Comparison of ENCODE assay signal across 29 cellular contexts in genomic region chr7:19413444-19413965, GRCh38.
DNase-seq lines count a peak whose midpoint lies in the region; FAIRE-seq and TF ChIP-seq lines count a peak whose summit lies in the region.
"Had no signal": no experiment of that assay in that cellular context is flagged by ENCODE, and none has a peak within 500 bp of the region (broad histone marks: within the 10 kb centered on the region; RNA-seq: fewer than 3 reads in every experiment).

No MANE protein-coding gene starts in this region.

- H2AFZ ChIP-seq in H1 (ENCODE audit: low read length) = no peak overlapping the region

- H3K9me3 ChIP-seq in H1 (ENCODE audit: insufficient read depth in 2 of 2, low read depth in 1 of 2, low read length in 1 of 2) = no peaks in the 10 kb centered on the region
- H3K9me3 ChIP-seq: breast epithelium, left lung had no signal

- no peak overlapping the region for H3K27ac ChIP-seq in H1 (ENCODE audit: low read depth, low read length)
- H3K27ac ChIP-seq: 22Rv1, breast epithelium, left lung had no signal

- H3K4me3 Mint-ChIP-seq in progenitor cell of endocrine pancreas (ENCODE audit: low read depth) = no peak overlapping the region
- H3K4me3 Mint-ChIP-seq: activated CD4-positive, alpha-beta memory T cell treated with anti-CD3 and anti-CD28 coated beads for 36 hours; activated naive CD4-positive, alpha-beta T cell treated with anti-CD3 and anti-CD28 coated beads for 36 hours; CD4-positive, CD25-positive, alpha-beta regulatory T cell; neural crest cell had no signal

- peaks cover 0 to 8% (median 0%) of the 10 kb centered on the region in 4 experiments; a peak in 2 of 7 replicates for H3K4me1 ChIP-seq in H1 (replicated peaks in 1 of 4; ENCODE audit: control insufficient read depth in 3 of 4, insufficient read depth in 4 of 4, low read length in 3 of 4)
- H3K4me1 ChIP-seq: breast epithelium, left lung had no signal

- H3K23me2 ChIP-seq in H1 (ENCODE audit: low read depth, low read length) = no peaks in the 10 kb centered on the region

- H4K20me1 ChIP-seq in H1 (replicated peaks in 1 of 2; ENCODE audit: control insufficient read depth in 1 of 2, insufficient read depth in 2 of 2, low read length in 2 of 2) = no peaks in the 10 kb centered on the region

- no peaks in the 10 kb centered on the region for H3K79me1 ChIP-seq in H1 (ENCODE audit: low read depth, low read length)

- CTCF ChIA-PET in H1 (lab: Charles Lee; ENCODE audit: partially characterized antibody) = interaction anchor here (1.1 to 1.7 kb wide), 2 partner anchors 10 kb away, joined by 4 to 6 read pairs; no protein-coding TSS in a partner anchor

- peak overlapping the region in 1 of 2 experiments; percentile 14; a peak in 1 of 4 replicates for H3K4me2 ChIP-seq in H1 (ENCODE audit: insufficient read depth in 1 of 2, low read depth in 2 of 2, low read length in 2 of 2)

- TF ChIP-seq EP300 in H1 (IDR thresholded peaks at IDR 0.05; ENCODE audit: borderline replicate concordance in 1 of 2, low read depth in 2 of 2, low read length in 2 of 2) = no peak

- H3K27me3 Mint-ChIP-seq in progenitor cell of endocrine pancreas = no peaks in the 10 kb centered on the region
- H3K27me3 Mint-ChIP-seq: activated CD4-positive, alpha-beta memory T cell treated with anti-CD3 and anti-CD28 coated beads for 36 hours; CD4-positive, CD25-positive, alpha-beta regulatory T cell had no signal

- H3K4me1 Mint-ChIP-seq in progenitor cell of endocrine pancreas (ENCODE audit: low read depth) = peaks cover 9% of the 10 kb centered on the region
- H3K4me1 Mint-ChIP-seq: CD4-positive, CD25-positive, alpha-beta regulatory T cell had no signal

- no peak overlapping the region for H3K4ac ChIP-seq in H1 (replicated peaks; ENCODE audit: insufficient read length, low read depth, low read length)

- H2BK20ac ChIP-seq in H1 (ENCODE audit: low read length) = no peak overlapping the region

- H4K5ac ChIP-seq in H1 (ENCODE audit: insufficient read length, low read depth, low read length) = peak overlapping the region; percentile 68

- H2BK15ac ChIP-seq in H1 (ENCODE audit: low read length) = no peak overlapping the region

- no peak overlapping the region for H2AK5ac ChIP-seq in H1 (ENCODE audit: low read depth, low read length)

- DNase-seq in DMS53 (lab: John Stamatoyannopoulos, UW) (peak; percentile 16), DMS53 treated with DMSO at 0.1 percent for 48 hours (lab: John Stamatoyannopoulos, UW; ENCODE audit: unreplicated experiment) (no peak), NCI-H2081 treated with DMSO at 0.1 percent for 48 hours (lab: John Stamatoyannopoulos, UW) (peak; percentile 76), H1 (ENCODE audit: low read depth in 1 of 2, low spot score in 2 of 2) (no peak), progenitor cell of endocrine pancreas (ENCODE audit: low spot score, unreplicated experiment) (no peak), GM12892 (ENCODE audit: insufficient read length) (no peak), kidney tubule cell (ENCODE audit: low spot score) (no peak), glomerular visceral epithelial cell (ENCODE audit: extremely low spot score) (no peak)
- DNase-seq: activated CD4-positive, alpha-beta memory T cell treated with anti-CD3 and anti-CD28 coated beads for 36 hours; activated CD4-positive, CD25-positive, alpha-beta regulatory T cell treated with anti-CD3 and anti-CD28 coated beads, Interleukin-2, amount 50 U/mL, for 72 hours; activated CD8-positive, alpha-beta memory T cell treated with anti-CD3 and anti-CD28 coated beads, Interleukin-2, amount 50 U/mL, for 4 hours; activated naive CD4-positive, alpha-beta T cell treated with anti-CD3 and anti-CD28 coated beads for 36 hours; AML-193; CD4-positive, CD25-positive, alpha-beta regulatory T cell; hippocampal formation; left lung; mesendoderm; NCI-H1694; NCI-H2171 treated with DMSO at 0.1 percent for 48 hours; NCI-H524; right cardiac atrium; Right ventricle myocardium superior; stimulated activated CD4-positive, alpha-beta T cell treated with anti-CD3 and anti-CD28 coated beads, Interleukin-1b, Interleukin-23, amount 100 ng/mL, for 48 hours; stimulated activated naive CD4-positive, alpha-beta T cell treated with Interleukin-2 at 50 U/mL for 16 hours had no signal

- POLR2A ChIA-PET in H1 (lab: Charles Lee; ENCODE audit: partially characterized antibody) = interaction anchor here (0.8 kb wide), 1 partner anchor 9 kb away, joined by 3 read pairs; no protein-coding TSS in a partner anchor

- H2BK5ac ChIP-seq in H1 (ENCODE audit: low read depth, low read length) = no peak overlapping the region

- H3K36me3 Mint-ChIP-seq in progenitor cell of endocrine pancreas (ENCODE audit: insufficient read depth) = no peaks in the 10 kb centered on the region
- H3K36me3 Mint-ChIP-seq: activated CD4-positive, alpha-beta memory T cell treated with anti-CD3 and anti-CD28 coated beads for 36 hours; CD4-positive, CD25-positive, alpha-beta regulatory T cell had no signal

- H3K27me3 ChIP-seq in H1 (replicated peaks in 1 of 4; ENCODE audit: control insufficient read depth in 3 of 4, extremely low read depth in 1 of 4, insufficient read depth in 3 of 4, low read length in 3 of 4) = no peaks in the 10 kb centered on the region
- H3K27me3 ChIP-seq: breast epithelium, left lung had no signal

- no peak overlapping the region for H3K14ac ChIP-seq in H1 (ENCODE audit: insufficient read length)

- no peak overlapping the region for H3K4me3 ChIP-seq in H1 (ENCODE audit: extremely low read depth in 1 of 4, insufficient read depth in 2 of 4, low read depth in 3 of 4, low read length in 4 of 4)
- H3K4me3 ChIP-seq: breast epithelium, left lung had no signal

- FAIRE-seq in H1 (lab: Jason Lieb, UNC) = peak; percentile 24
- FAIRE-seq in GM12892 (lab: Jason Lieb, UNC) = no peak
- FAIRE-seq: D721Med, endothelial cell of umbilical vein had no signal

- H3K18ac ChIP-seq in H1 (ENCODE audit: extremely low read depth, low read length) = no peak overlapping the region

- WGBS in H1 (ENCODE audit: extremely low coverage in 1 of 2, insufficient coverage in 1 of 2, insufficient read length in 1 of 2, insufficient replicate concordance in 2 of 2, low coverage in 1 of 2, low lambda C conversion rate in 2 of 2, missing lambda C conversion rate in 1 of 2), 2 experiments = 93% methylated on average over 3 of the region's 3 CpGs; no CpG with 5 or more reads in 1 of the 2 experiments

- H3K79me2 ChIP-seq in H1 (ENCODE audit: control insufficient read depth in 1 of 2, insufficient read depth in 2 of 2, low read length in 2 of 2) = no peaks in the 10 kb centered on the region

- TF ChIP-seq RAD21 in H1 (IDR thresholded peaks at IDR 0.05 in 1 of 2, conservative IDR thresholded peaks at IDR 0.05 in 1 of 2; ENCODE audit: low read depth in 2 of 2, low read length in 2 of 2) = no peak

- H3K27ac Mint-ChIP-seq in progenitor cell of endocrine pancreas = peak overlapping the region; percentile 22
- H3K27ac Mint-ChIP-seq: activated CD4-positive, alpha-beta memory T cell treated with anti-CD3 and anti-CD28 coated beads for 36 hours; activated naive CD4-positive, alpha-beta T cell treated with anti-CD3 and anti-CD28 coated beads for 36 hours; CD4-positive, CD25-positive, alpha-beta regulatory T cell had no signal

- TF ChIP-seq POLR2A in H1 (IDR thresholded peaks at IDR 0.05; ENCODE audit: control extremely low read depth in 1 of 2, low read depth in 2 of 2, low read length in 2 of 2) (no peak), GM12892 (IDR thresholded peaks at IDR 0.05; ENCODE audit: low read depth, low read length) (no peak)

- no peak overlapping the region for H2BK12ac ChIP-seq in H1 (ENCODE audit: low read depth, low read length)

- H4K91ac ChIP-seq in H1 (replicated peaks; ENCODE audit: insufficient read length, low read length) = no peak overlapping the region

- no peak overlapping the region for H3K56ac ChIP-seq in H1 (replicated peaks; ENCODE audit: insufficient read length, low read depth, low read length)

- H3K36me3 ChIP-seq in H1 (ENCODE audit: control insufficient read depth in 2 of 4, insufficient read depth in 4 of 4, low read length in 3 of 4) = no peaks in the 10 kb centered on the region
- H3K36me3 ChIP-seq: breast epithelium, left lung had no signal

- no peak for TF ChIP-seq CTCF in H1 (IDR thresholded peaks at IDR 0.05; ENCODE audit: control extremely low read depth in 1 of 3, insufficient read depth in 1 of 3, low read depth in 1 of 3, low read length in 3 of 3)
- no peak for TF ChIP-seq CTCF in progenitor cell of endocrine pancreas (IDR thresholded peaks at IDR 0.05; ENCODE audit: unreplicated experiment)

- H3K9ac ChIP-seq in H1 (replicated peaks in 1 of 4; ENCODE audit: extremely low read depth in 1 of 4, low read depth in 3 of 4, low read length in 3 of 4) = no peak overlapping the region

- H3K23ac ChIP-seq in H1 (ENCODE audit: insufficient read length) = no peak overlapping the region

- H3K9me3 Mint-ChIP-seq in progenitor cell of endocrine pancreas (ENCODE audit: low read depth) = no peaks in the 10 kb centered on the region
- H3K9me3 Mint-ChIP-seq: neural crest cell had no signal

- no peak overlapping the region for H2BK120ac ChIP-seq in H1 (replicated peaks; ENCODE audit: low read depth, low read length)

- H4K8ac ChIP-seq in H1 (ENCODE audit: extremely low read depth, insufficient read depth, low read length) = no peak overlapping the region

TF ChIP-seq in H1, 55 proteins besides CTCF, POLR2A, EP300 and RAD21 (continues in another document):
- TF ChIP-seq RBBP5 (IDR thresholded peaks at IDR 0.05; ENCODE audit: borderline replicate concordance, low read depth, low read length) (no peak), TAF7 (optimal IDR thresholded peaks at IDR 0.05; ENCODE audit: borderline replicate concordance, low read depth, low read length) (no peak), HDAC2 (IDR thresholded peaks at IDR 0.05; ENCODE audit: borderline replicate concordance in 1 of 2, low read depth in 2 of 2, low read length in 2 of 2) (no peak), JUND (IDR thresholded peaks at IDR 0.05; ENCODE audit: low read length) (no peak), USF2 (IDR thresholded peaks at IDR 0.05; ENCODE audit: low read length) (no peak), SAP30 (IDR thresholded peaks at IDR 0.05; ENCODE audit: insufficient read depth, insufficient replicate concordance, low read length) (no peak), YY1 (IDR thresholded peaks at IDR 0.05; ENCODE audit: low read depth, low read length) (no peak), CEBPB (IDR thresholded peaks at IDR 0.05; ENCODE audit: low read depth, low read length) (no peak)

Comparison
In these comparisons a context has a peak if more than half of its experiments do, and no peak if none do; other contexts are left out.
1. DNase-seq: peak in DMS53 (single experiment) and NCI-H2081 treated with DMSO at 0.1 percent for 48 hours (single experiment); none in DMS53 treated with DMSO at 0.1 percent for 48 hours (single experiment), H1 (0 of 2), progenitor cell of endocrine pancreas (single experiment), GM12892 (single experiment), kidney tubule cell (single experiment) and glomerular visceral epithelial cell (single experiment).